8 cellular contexts compared by ENCODE assay signal in genomic region chr3:64686446-64686908, GRCh38. TPM values are rescaled to one million over a fixed set of nuclear protein-coding genes. Genes with fewer than 3 reads are reported as not detected.
DNase-seq lines count a peak whose midpoint lies in the region; ATAC-seq and TF ChIP-seq lines count a peak whose summit lies in the region.

No MANE protein-coding gene starts in this region.

- no peaks in the 10 kb centered on the region for H3K36me3 Mint-ChIP-seq in MCF 10A (ENCODE audit: insufficient read depth, unreplicated experiment)

- CTCF ChIA-PET in MCF 10A (lab: Yijun Ruan, JAX): interaction anchor here (0.6 to 1.6 kb wide), 9 partner anchors 16 to 1044 kb away, joined by 3 to 6 read pairs (median 3); no protein-coding TSS in a partner anchor

- H3K9me3 ChIP-seq in thyroid gland: no peaks in the 10 kb centered on the region

- H3K27me3 ChIP-seq in thyroid gland: no peaks in the 10 kb centered on the region

- ATAC-seq in HG03354 (IDR thresholded peaks at IDR 0.05; ENCODE audit: poor library complexity, severe bottlenecking, unreplicated experiment) (peak; percentile 58), left colon (peak; percentile 73), GM19035 (IDR thresholded peaks at IDR 0.05; ENCODE audit: unreplicated experiment) (no peak)

- DNase-seq in A172 (ENCODE audit: low spot score) (peak; percentile 22), MCF 10A (ENCODE audit: unreplicated experiment) (peak; percentile 57), left colon (peak; percentile 46 to 57), thyroid gland (peak in 1 of 2 donors; percentile 66), pons (ENCODE audit: low spot score) (no peak), mucosa of gallbladder (ENCODE audit: low spot score) (no peak)

- H3K27ac ChIP-seq in thyroid gland: peak overlapping the region; percentile 86 to 98 (median 94)

- intact Hi-C loops in MCF 10A (cut with micrococcal nuclease): no loop called here
- intact Hi-C loops in left colon (cut with DNase I, micrococcal nuclease): loop anchor here in 1 of 2 donors (10.0 kb wide), 1 partner anchor 478 kb away; no protein-coding TSS in a partner anchor
- intact Hi-C loops in thyroid gland (cut with DNase I): no loop called here

- peaks cover 16% of the 10 kb centered on the region for H3K4me1 Mint-ChIP-seq in MCF 10A (ENCODE audit: insufficient read depth, unreplicated experiment)

- no peak for TF ChIP-seq POLR2A in thyroid gland (IDR thresholded peaks at IDR 0.05)

- no peaks in the 10 kb centered on the region for H3K27me3 Mint-ChIP-seq in MCF 10A (ENCODE audit: insufficient read depth, unreplicated experiment)

- 0 to 1% methylated on average over 28 to 31 of the region's 31 CpGs for WGBS in thyroid gland, 2 donors

- peak overlapping the region; percentile 32 to 95 (median 76) for H3K4me3 ChIP-seq in thyroid gland (replicated peaks in 1 of 3)

- H3K4me3 Mint-ChIP-seq in MCF 10A (ENCODE audit: unreplicated experiment): peak overlapping the region; percentile 81

- H3K4me1 ChIP-seq in thyroid gland: peaks cover 0 to 7% of the 10 kb centered on the region in 2 donors

- H3K36me3 ChIP-seq in thyroid gland: no peaks in the 10 kb centered on the region

- no peaks in the 10 kb centered on the region for H3K9me3 Mint-ChIP-seq in MCF 10A (ENCODE audit: unreplicated experiment)

- H3K27ac Mint-ChIP-seq in MCF 10A (ENCODE audit: low read depth, unreplicated experiment): peak overlapping the region; percentile 83

- POLR2A ChIA-PET in MCF 10A (lab: Yijun Ruan, JAX): interaction anchor here (0.7 to 1.3 kb wide), 2 partner anchors 153 to 889 kb away, joined by 4 to 5 read pairs; no protein-coding TSS in a partner anchor

- no TSS peak for BruUV-seq in MCF 10A (replicated peaks; lab: Mats Ljungman, UMichigan)

- TF ChIP-seq CTCF in MCF 10A (IDR thresholded peaks at IDR 0.05; ENCODE audit: unreplicated experiment) (no peak), thyroid gland (IDR thresholded peaks at IDR 0.05) (peak in 1 of 6 experiments; percentile 13)

RNA-seq across cellular contexts. Expression of gene ADAMTS9, which starts 1.3 kb away (rescaled TPM):
- total RNA-seq in A172 (2014; rRNA removed; shearing (Covaris generic)): 0.50 and 0.90 TPM in 2 replicates
- total RNA-seq in MCF 10A (2022) (0.86 and 1.8 TPM in 2 replicates), left colon (1 to 10 TPM; 6.3 to 7.0 TPM), thyroid gland (100 to 1,000 TPM in 2 of 4 donors, 10 to 100 TPM in 2; 20.2 to 142 (median 74.9) TPM), mucosa of gallbladder (8.2 TPM)

Comparison
In these comparisons a context has a peak if more than half of its experiments do, and no peak if none do; other contexts are left out.
1. DNase-seq: peak in A172 (single experiment), MCF 10A (single experiment) and left colon (2 of 2); none in pons (single experiment) and mucosa of gallbladder (single experiment).